Comparison of ENCODE assay signal across 29 cellular contexts in the genomic region with DNA sequence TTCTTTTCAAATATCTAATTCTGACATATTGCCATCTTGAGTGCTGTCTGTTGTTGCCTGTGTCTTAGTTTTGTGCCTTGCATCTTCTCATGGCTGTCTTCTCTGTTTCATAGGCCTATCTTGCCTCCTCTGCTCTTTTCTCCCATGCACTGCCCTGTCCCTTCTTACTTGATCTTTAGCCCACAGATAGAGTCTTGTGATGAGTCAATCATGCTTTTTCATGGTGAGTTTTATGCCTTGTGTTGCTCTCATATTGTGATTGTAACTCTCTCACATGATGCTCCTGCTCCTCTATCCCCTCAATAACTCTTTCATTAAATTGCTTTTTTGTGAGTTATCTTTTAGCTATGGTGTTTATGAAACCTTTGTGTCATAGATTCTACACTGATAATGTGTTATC.
"Had no signal": no experiment of that assay in that cellular context is flagged by ENCODE, and none has a peak within 500 bp of the region (broad histone marks: within the 10 kb centered on the region; RNA-seq: fewer than 3 reads in every experiment).

No MANE protein-coding gene starts in this region.

- H3K9ac ChIP-seq: parathyroid adenoma had no signal

- H3K36me3 ChIP-seq: lower lobe of right lung, sigmoid colon, stomach, tibial nerve, WERI-Rb-1 had no signal

- H3K4me1 Mint-ChIP-seq: activated naive CD4-positive, alpha-beta T cell treated with anti-CD3 and anti-CD28 coated beads, Interleukin-2, amount 10 ng/mL, durations not matched to agents 7 days and 5 days; activated naive CD8-positive, alpha-beta T cell treated with anti-CD3 and anti-CD28 coated beads, Interleukin-2, amount 10 ng/mL, durations not matched to agents 7 days and 5 days; nephron progenitor cell; stimulated activated naive B cell treated with anti-CD40 and anti-IgM and Interleukin-4, amounts not matched to agents 10 μg/mL and 1 μg/mL and 100 μg/mL, for 72 hours had no signal

- H3K9me3 Mint-ChIP-seq: activated naive CD4-positive, alpha-beta T cell treated with anti-CD3 and anti-CD28 coated beads, Interleukin-2, amount 10 ng/mL, durations not matched to agents 7 days and 5 days; activated naive CD8-positive, alpha-beta T cell treated with anti-CD3 and anti-CD28 coated beads, Interleukin-2, amount 10 ng/mL, durations not matched to agents 7 days and 5 days; activated T-helper 1 cell treated with anti-CD3 and anti-CD28 coated beads, Interleukin-12 subunit alpha, Interleukin-12 subunit beta, Interleukin-2, Interleukin-4 antibody, amounts not matched to agents 30 ng/mL and 10 ng/mL and 1 ng/mL, durations not matched to agents 14 hours and 24 hours and 36 hours; nephron progenitor cell; stimulated activated naive B cell treated with anti-CD40 and anti-IgM and Interleukin-4, amounts not matched to agents 10 μg/mL and 1 μg/mL and 100 μg/mL, for 72 hours had no signal

- H3K36me3 Mint-ChIP-seq: activated naive CD4-positive, alpha-beta T cell treated with anti-CD3 and anti-CD28 coated beads, Interleukin-2, amount 10 ng/mL, durations not matched to agents 7 days and 5 days; activated naive CD8-positive, alpha-beta T cell treated with anti-CD3 and anti-CD28 coated beads, Interleukin-2, amount 10 ng/mL, durations not matched to agents 7 days and 5 days; stimulated activated naive B cell treated with anti-CD40 and anti-IgM and Interleukin-4, amounts not matched to agents 10 μg/mL and 1 μg/mL and 100 μg/mL, for 72 hours had no signal

- H3K9me3 ChIP-seq: lower lobe of right lung, mucosa of descending colon, psoas muscle, sigmoid colon, stomach, tibial nerve had no signal

- H3K27ac Mint-ChIP-seq: activated naive CD4-positive, alpha-beta T cell treated with anti-CD3 and anti-CD28 coated beads, Interleukin-2, amount 10 ng/mL, durations not matched to agents 7 days and 5 days; activated naive CD8-positive, alpha-beta T cell treated with anti-CD3 and anti-CD28 coated beads, Interleukin-2, amount 10 ng/mL, durations not matched to agents 7 days and 5 days; activated T-helper 1 cell treated with anti-CD3 and anti-CD28 coated beads, Interleukin-12 subunit alpha, Interleukin-12 subunit beta, Interleukin-2, Interleukin-4 antibody, amounts not matched to agents 30 ng/mL and 10 ng/mL and 1 ng/mL, durations not matched to agents 14 hours and 24 hours and 36 hours; nephron progenitor cell; stimulated activated naive B cell treated with anti-CD40 and anti-IgM and Interleukin-4, amounts not matched to agents 10 μg/mL and 1 μg/mL and 100 μg/mL, for 72 hours had no signal

- H3K4me3 Mint-ChIP-seq: activated naive CD4-positive, alpha-beta T cell treated with anti-CD3 and anti-CD28 coated beads, Interleukin-2, amount 10 ng/mL, durations not matched to agents 7 days and 5 days; activated naive CD8-positive, alpha-beta T cell treated with anti-CD3 and anti-CD28 coated beads, Interleukin-2, amount 10 ng/mL, durations not matched to agents 7 days and 5 days; activated T-helper 1 cell treated with anti-CD3 and anti-CD28 coated beads, Interleukin-12 subunit alpha, Interleukin-12 subunit beta, Interleukin-2, Interleukin-4 antibody, amounts not matched to agents 30 ng/mL and 10 ng/mL and 1 ng/mL, durations not matched to agents 14 hours and 24 hours and 36 hours; nephron progenitor cell; stimulated activated naive B cell treated with anti-CD40 and anti-IgM and Interleukin-4, amounts not matched to agents 10 μg/mL and 1 μg/mL and 100 μg/mL, for 72 hours had no signal

- H3K27me3 Mint-ChIP-seq: activated naive CD4-positive, alpha-beta T cell treated with anti-CD3 and anti-CD28 coated beads, Interleukin-2, amount 10 ng/mL, durations not matched to agents 7 days and 5 days; activated naive CD8-positive, alpha-beta T cell treated with anti-CD3 and anti-CD28 coated beads, Interleukin-2, amount 10 ng/mL, durations not matched to agents 7 days and 5 days; stimulated activated naive B cell treated with anti-CD40 and anti-IgM and Interleukin-4, amounts not matched to agents 10 μg/mL and 1 μg/mL and 100 μg/mL, for 72 hours had no signal

- H3K4me3 ChIP-seq: lower lobe of right lung, mucosa of descending colon, psoas muscle, sigmoid colon, stomach, tibial nerve had no signal

- H2AFZ ChIP-seq: parathyroid adenoma had no signal

- H3K4me1 ChIP-seq: foreskin keratinocyte, lower lobe of right lung, parathyroid adenoma, stomach, tibial nerve had no signal

- ATAC-seq: activated CD4-positive, CD25-positive, alpha-beta regulatory T cell treated with anti-CD3 and anti-CD28 coated beads, Interleukin-2, amount 50 U/mL, for 24 hours; esophagus mucosa; foreskin keratinocyte; left lobe of liver; lower lobe of right lung; mucosa of descending colon; stimulated activated naive B cell treated with anti-CD40 and anti-IgM and Interleukin-4, amounts not matched to agents 10 μg/mL and 1 μg/mL and 100 μg/mL, for 72 hours had no signal

- H3K27ac ChIP-seq: foreskin keratinocyte, lower lobe of right lung, parathyroid adenoma, psoas muscle, sigmoid colon, stomach, tibial nerve, WERI-Rb-1 had no signal

- H3K27me3 ChIP-seq: foreskin keratinocyte, sigmoid colon, stomach, tibial nerve had no signal

- DNase-seq: activated CD4-positive, alpha-beta T cell treated with anti-CD3 and anti-CD28 coated beads for 48 hours; activated CD4-positive, alpha-beta T cell treated with anti-CD3 and anti-CD28 coated beads, Interleukin-2, amount 50 U/mL, for 48 hours; activated CD8-positive, alpha-beta memory T cell treated with anti-CD3 and anti-CD28 coated beads, Interleukin-2, amount 50 U/mL, for 4 hours; activated gamma-delta T cell; activated naive CD4-positive, alpha-beta T cell treated with anti-CD3 and anti-CD28 coated beads, Interleukin-2, amount 10 ng/mL, durations not matched to agents 7 days and 5 days; activated naive CD8-positive, alpha-beta T cell treated with anti-CD3 and anti-CD28 coated beads, Interleukin-2, amount 10 ng/mL, durations not matched to agents 7 days and 5 days; activated T-cell treated with anti-CD3 and anti-CD28 coated beads, Interleukin-2, amount 50 U/mL, for 1 hour; amygdala; central memory CD4-positive, alpha-beta T cell; foreskin keratinocyte; kidney glomerular epithelial cell; lower lobe of right lung; mesendoderm; mucosa of descending colon; nephron progenitor cell; nucleus accumbens; psoas muscle; sigmoid colon; stimulated activated CD4-positive, alpha-beta T cell treated with anti-CD3 and anti-CD28 coated beads, Interleukin-15, amount 100 ng/mL, for 24 hours; stimulated activated CD4-positive, alpha-beta T cell treated with anti-CD3 and anti-CD28 coated beads, Interleukin-2, amount 100 ng/mL, for 24 hours; stimulated activated naive B cell treated with anti-CD40 and anti-IgM and Interleukin-4, amounts not matched to agents 10 μg/mL and 1 μg/mL and 100 μg/mL, for 72 hours; stomach; WERI-Rb-1 had no signal
